Comparison of ENCODE assay signal across 8 cellular contexts in genomic region chr3:196712514-196713413, GRCh38. TPM values are rescaled to one million over a fixed set of nuclear protein-coding genes. Genes with fewer than 3 reads are reported as not detected.
DNase-seq lines count a peak whose midpoint lies in the region; ATAC-seq, FAIRE-seq and TF ChIP-seq lines count a peak whose summit lies in the region.

No MANE protein-coding gene starts in this region.

- POLR2A ChIA-PET in AG04449 (lab: Yijun Ruan, JAX): interaction anchor here (0.9 to 1.6 kb wide), 2 partner anchors 27 to 155 kb away, joined by 4 to 9 read pairs; partner anchors contain the start of genes PAK2 and SENP5

- peak overlapping the region; percentile 92 for H3K4me3 ChIP-seq in AG04449 (ENCODE audit: low read depth, low read length)
- H3K4me3 ChIP-seq in Peyer's patch: peak overlapping the region; percentile 46 to 97 (median 88)
- peak overlapping the region; percentile 86 for H3K4me3 ChIP-seq in adipocyte (ENCODE audit: low read length)
- peak overlapping the region; percentile 89 for H3K4me3 ChIP-seq in right cardiac atrium (ENCODE audit: low read length)

- CTCF ChIA-PET in AG04449 (lab: Yijun Ruan, JAX): interaction anchor here (0.8 to 1.7 kb wide), 3 partner anchors 10 to 27 kb away, joined by 3 to 8 read pairs (median 4); no protein-coding TSS in a partner anchor

- FAIRE-seq in GM12891 (lab: Jason Lieb, UNC): no peak

- WGBS in right cardiac atrium: 5% methylated on average over 64 of the region's 64 CpGs

- H3K9me3 ChIP-seq in Peyer's patch (no peaks in the 10 kb centered on the region), adipocyte (ENCODE audit: control insufficient read depth, low read length) (no peaks in the 10 kb centered on the region), right cardiac atrium (ENCODE audit: control insufficient read depth, low read length) (no peaks in the 10 kb centered on the region)

- ATAC-seq in GM18520 (IDR thresholded peaks at IDR 0.05; ENCODE audit: unreplicated experiment): peak; percentile 40
- peak; percentile 46 for ATAC-seq in HG03103 (IDR thresholded peaks at IDR 0.05; ENCODE audit: low read depth, unreplicated experiment)
- peak; percentile 87 to 91 for ATAC-seq in right cardiac atrium

- H3K27me3 ChIP-seq in Peyer's patch: no peaks in the 10 kb centered on the region
- H3K27me3 ChIP-seq in adipocyte (replicated peaks; ENCODE audit: control insufficient read depth, insufficient read depth, low read length): no peaks in the 10 kb centered on the region
- H3K27me3 ChIP-seq in right cardiac atrium (ENCODE audit: control insufficient read depth, insufficient read depth): no peaks in the 10 kb centered on the region

- H3K36me3 ChIP-seq in Peyer's patch (no peaks in the 10 kb centered on the region), adipocyte (ENCODE audit: control insufficient read depth, insufficient read depth, low read length, severe bottlenecking) (no peaks in the 10 kb centered on the region)

- no peak for DNase-seq in AG04449 (ENCODE audit: low read depth, low spot score)
- peak; percentile 71 to 87 (median 82) for DNase-seq in Peyer's patch
- DNase-seq in adipocyte (ENCODE audit: low read depth): peak; percentile 92
- DNase-seq in right cardiac atrium: peak; percentile 72 to 90 (median 89)
- DNase-seq in retina: peak; percentile 84
- DNase-seq in GM12891 (ENCODE audit: insufficient read length, low spot score): no peak

- intact Hi-C loops in right cardiac atrium (cut with DNase I): no loop called here

- TF ChIP-seq CTCF in AG04449 (IDR thresholded peaks at IDR 0.05; ENCODE audit: insufficient read depth, low read length, missing control alignments) (no peak), Peyer's patch (IDR thresholded peaks at IDR 0.05) (peak in 1 of 6 experiments; percentile 1)

- H3K27ac ChIP-seq in Peyer's patch (peak overlapping the region; percentile 82 to 98 (median 94)), right cardiac atrium (ENCODE audit: low read length) (peak overlapping the region; percentile 92)

- H3K9ac ChIP-seq in adipocyte (ENCODE audit: low read length): peak overlapping the region; percentile 91

- TF ChIP-seq POLR2A in Peyer's patch (IDR thresholded peaks at IDR 0.05) (no peak), GM12891 (IDR thresholded peaks at IDR 0.05; ENCODE audit: low read depth, low read length) (no peak)

- H3K4me1 ChIP-seq in Peyer's patch (peaks cover 0 to 6% (median 2%) of the 10 kb centered on the region in 4 donors), adipocyte (ENCODE audit: control insufficient read depth, insufficient read depth, low read length) (peaks cover 12% of the 10 kb centered on the region), right cardiac atrium (ENCODE audit: control insufficient read depth, insufficient read depth, low read length) (peaks cover 4% of the 10 kb centered on the region)

TF ChIP-seq in GM12891, 5 proteins besides CTCF, POLR2A, EP300 and RAD21:
- no peak for TF ChIP-seq SPI1 (IDR thresholded peaks at IDR 0.05; ENCODE audit: low read depth, low read length)
- no peak for TF ChIP-seq TAF1 (IDR thresholded peaks at IDR 0.05; ENCODE audit: low read depth, low read length)
- no peak for TF ChIP-seq PAX5 (IDR thresholded peaks at IDR 0.05; ENCODE audit: insufficient read depth, low read length, severe bottlenecking)
- TF ChIP-seq POLR2AphosphoS5 (IDR thresholded peaks at IDR 0.05; ENCODE audit: low read depth, low read length): no peak
- TF ChIP-seq POU2F2 (IDR thresholded peaks at IDR 0.05; ENCODE audit: low read depth, low read length): no peak

RNA-seq across cellular contexts. Expression of gene PIGX, which starts 0.6 kb away (rescaled TPM):
- total RNA-seq in Peyer's patch: 10 to 100 TPM in 3 of 4 donors, 1 to 10 TPM in 1; 9.4 to 26.1 (median 15.2) TPM
- total RNA-seq in right cardiac atrium: 10 to 100 TPM; 15.9 to 18.4 (median 16.4) TPM
- polyA plus RNA-seq in right cardiac atrium: 12.0 TPM
- polyA plus RNA-seq in GM12891 (2012; ENCODE audit: low read depth, missing spikeins): 15.2 TPM

RNA-seq across cellular contexts. Expression of gene CEP19, which starts 0.7 kb away (rescaled TPM):
- total RNA-seq in Peyer's patch (under 1 TPM in 1 of 4 donors, not detected in 3; 0.67 TPM), right cardiac atrium (1 to 10 TPM; 1.3 to 2.4 (median 1.7) TPM)
- polyA plus RNA-seq in right cardiac atrium: 1.4 TPM
- polyA plus RNA-seq in GM12891 (2012; ENCODE audit: low read depth, missing spikeins): 1.9 TPM

RNA-seq across cellular contexts. Expression of gene PAK2, which starts 26.9 kb away (rescaled TPM):
- total RNA-seq in Peyer's patch: 10 to 100 TPM; 42.9 to 65.2 (median 53.5) TPM
- total RNA-seq in right cardiac atrium: 10 to 100 TPM; 47.0 to 84.2 (median 54.0) TPM
- polyA plus RNA-seq in right cardiac atrium: 21.8 TPM
- polyA plus RNA-seq in GM12891 (2012; ENCODE audit: low read depth, missing spikeins): 25.7 TPM

Comparison
In these comparisons a context has a peak if more than half of its experiments do, and no peak if none do; other contexts are left out.
1. DNase-seq: peak in Peyer's patch (3 of 3), adipocyte (single experiment), right cardiac atrium (3 of 3) and retina (single experiment); none in AG04449 (single experiment) and GM12891 (single experiment).
2. Peak in every context shown above with its lines, with median percentiles within 50 percentile points of each other: H3K4me3 ChIP-seq and ATAC-seq.